28 cellular contexts compared by ENCODE assay signal in the genomic region with DNA sequence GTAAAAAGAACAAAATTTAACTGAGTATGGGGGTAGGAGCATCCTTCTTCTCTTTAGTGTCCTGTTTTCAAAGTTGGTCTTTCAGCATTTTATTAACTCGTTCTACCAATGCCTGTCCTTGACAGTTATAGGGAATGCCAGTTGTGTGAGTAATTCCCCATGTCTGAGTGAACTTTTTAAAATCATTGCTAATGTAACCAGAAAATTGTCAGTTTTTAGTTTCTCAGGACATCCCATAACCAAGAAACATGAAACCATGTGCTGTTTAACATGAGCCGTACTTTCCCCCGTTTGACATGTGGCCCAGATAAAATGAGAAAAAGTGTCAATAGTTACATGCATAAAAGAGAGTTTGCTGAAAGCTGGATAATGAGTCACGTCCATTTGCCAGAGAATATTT.
DNase-seq lines count a peak whose midpoint lies in the region; ATAC-seq and TF ChIP-seq lines count a peak whose summit lies in the region.
"Had no signal": no experiment of that assay in that cellular context is flagged by ENCODE, and none has a peak within 500 bp of the region (broad histone marks: within the 10 kb centered on the region; RNA-seq: fewer than 3 reads in every experiment).

No MANE protein-coding gene starts in this region.

- DNase-seq in ELR (ENCODE audit: low read depth) (peak; percentile 50), PC-3 (peak; percentile 4), astrocyte of the hippocampus (ENCODE audit: low read depth, low spot score) (peak; percentile 16), skeletal muscle cell (ENCODE audit: low read depth) (peak; percentile 9), omental fat pad (ENCODE audit: low spot score) (no peak), 8988T (no peak), neuronal stem cell (ENCODE audit: low spot score) (no peak)
- DNase-seq: activated CD4-positive, alpha-beta T cell treated with anti-CD3 and anti-CD28 coated beads for 4 hours; activated CD8-positive, alpha-beta T cell treated with anti-CD3 and anti-CD28 coated beads, Interleukin-2, amount 10 ng/mL, durations not matched to agents 7 days and 5 days; body of pancreas; CD4-positive, CD25-positive, alpha-beta regulatory T cell; erythroblast; foreskin melanocyte; heart left ventricle; KG1; MM.1S; naive B cell; NCI-H1417; NCI-H2081 treated with DMSO at 0.1 percent for 48 hours; NCI-H226; NCI-H69; SIG-M5; stimulated activated naive CD4-positive, alpha-beta T cell treated with Interleukin-2 at 50 U/mL for 16 hours; SW 1271; T-helper 9 cell; upper lobe of right lung; WERI-Rb-1 had no signal

- WGBS in neuronal stem cell (ENCODE audit: extremely low coverage in 2 of 2, insufficient read length in 2 of 2, insufficient replicate concordance in 1 of 2), 2 donors, result no CpG with 5 or more reads among the region's 4 CpGs

- H2AFZ ChIP-seq in PC-3 (ENCODE audit: low read length) (no peak overlapping the region), neuronal stem cell (ENCODE audit: low read length) (no peak overlapping the region)

- no peaks in the 10 kb centered on the region for H3K27me3 ChIP-seq in PC-3 (ENCODE audit: low read length)
- peaks cover 0 to 11% (median 0%) of the 10 kb centered on the region in 3 experiments for H3K27me3 ChIP-seq in neuronal stem cell (ENCODE audit: control insufficient read depth in 3 of 3, insufficient read depth in 3 of 3, low read depth in 1 of 3, low read length in 3 of 3)
- H3K27me3 ChIP-seq: body of pancreas, upper lobe of right lung had no signal

- H3K4me2 ChIP-seq in PC-3 (ENCODE audit: low read length), result no peak overlapping the region
- no peak overlapping the region for H3K4me2 ChIP-seq in neuronal stem cell (ENCODE audit: insufficient read depth, low read length, poor library complexity, severe bottlenecking)

- no peaks in the 10 kb centered on the region for H3K36me3 ChIP-seq in PC-3 (ENCODE audit: low read depth, low read length)
- no peaks in the 10 kb centered on the region for H3K36me3 ChIP-seq in neuronal stem cell (replicated peaks in 1 of 2; ENCODE audit: control insufficient read depth in 2 of 2, insufficient read depth in 2 of 2, low read length in 2 of 2)
- H3K36me3 ChIP-seq: heart left ventricle, upper lobe of right lung, WERI-Rb-1 had no signal

- intact Hi-C loops in PC-3 (cut with micrococcal nuclease), result no loop called here

- no peak for ATAC-seq in PC-3
- no peak for ATAC-seq in omental fat pad (ENCODE audit: low FRiP score)
- ATAC-seq: activated CD8-positive, alpha-beta T cell treated with anti-CD3 and anti-CD28 coated beads, Interleukin-2, amount 10 ng/mL, durations not matched to agents 7 days and 5 days; body of pancreas; heart left ventricle had no signal

- CTCF ChIA-PET in PC-3 (lab: Charles Lee), result no interaction called here

- H3K9me3 ChIP-seq in PC-3 (ENCODE audit: low read length) (no peaks in the 10 kb centered on the region), neuronal stem cell (replicated peaks in 1 of 2; ENCODE audit: control insufficient read depth in 2 of 2, insufficient read depth in 1 of 2, low read depth in 1 of 2, low read length in 2 of 2) (no peaks in the 10 kb centered on the region)
- H3K9me3 ChIP-seq: body of pancreas, heart left ventricle, upper lobe of right lung had no signal

- POLR2A ChIA-PET in PC-3 (lab: Charles Lee; ENCODE audit: unreplicated experiment), result no interaction called here

- no peaks in the 10 kb centered on the region for H3F3A ChIP-seq in PC-3 (ENCODE audit: low read length, unreplicated experiment)

- no peaks in the 10 kb centered on the region for H4K20me1 ChIP-seq in PC-3 (ENCODE audit: low read length)

- no peak overlapping the region for H2BK120ac ChIP-seq in neuronal stem cell (ENCODE audit: low read depth, low read length)

- no peak overlapping the region for H4K91ac ChIP-seq in neuronal stem cell (ENCODE audit: low read depth, low read length, poor library complexity)

- no peak overlapping the region for H3K18ac ChIP-seq in neuronal stem cell (ENCODE audit: low read length)

- no peak overlapping the region for H3K14ac ChIP-seq in neuronal stem cell (ENCODE audit: low read length)

- no peak overlapping the region for H2BK12ac ChIP-seq in neuronal stem cell (ENCODE audit: low read length)

- BruUV-seq in PC-3 (replicated peaks; lab: Mats Ljungman, UMichigan), result no TSS peak

- no peak overlapping the region for H3K9ac ChIP-seq in PC-3 (ENCODE audit: low read length)
- H3K9ac ChIP-seq in neuronal stem cell (ENCODE audit: low read depth, low read length, poor library complexity), result no peak overlapping the region

- H3K27ac ChIP-seq in PC-3 (ENCODE audit: low read length) (no peak overlapping the region), neuronal stem cell (replicated peaks; ENCODE audit: low read length) (no peak overlapping the region)
- H3K27ac ChIP-seq: body of pancreas, heart left ventricle, skin epidermis, upper lobe of right lung, WERI-Rb-1 had no signal

- TF ChIP-seq CTCF in PC-3 (conservative IDR thresholded peaks at IDR 0.05; ENCODE audit: low read depth, low read length) (no peak), omental fat pad (IDR thresholded peaks at IDR 0.05) (no peak)

- no peak overlapping the region for H3K4ac ChIP-seq in neuronal stem cell (ENCODE audit: low read length)

- H2AK5ac ChIP-seq in neuronal stem cell (ENCODE audit: low read depth, low read length), result no peak overlapping the region

- H3K79me1 ChIP-seq in neuronal stem cell (ENCODE audit: low read depth, low read length), result no peaks in the 10 kb centered on the region

- H2BK15ac ChIP-seq in neuronal stem cell (ENCODE audit: low read length), result no peak overlapping the region

- no peak overlapping the region for H3K23ac ChIP-seq in neuronal stem cell (ENCODE audit: low read depth, low read length, poor library complexity)

- no peak overlapping the region for H4K8ac ChIP-seq in neuronal stem cell (ENCODE audit: low read depth, low read length)

- H3K79me2 ChIP-seq in PC-3 (ENCODE audit: low read length), result no peaks in the 10 kb centered on the region

- no peak overlapping the region for H2BK5ac ChIP-seq in neuronal stem cell (ENCODE audit: low read length)

- H3K9me2 ChIP-seq in PC-3 (replicated peaks; ENCODE audit: low read length), result no peaks in the 10 kb centered on the region

- no peak overlapping the region for H3K4me3 ChIP-seq in PC-3 (ENCODE audit: low read length)
- no peak overlapping the region for H3K4me3 ChIP-seq in skeletal muscle cell (ENCODE audit: low read depth, low read length)
- no peak overlapping the region for H3K4me3 ChIP-seq in neuronal stem cell (ENCODE audit: low read length in 2 of 2)
- H3K4me3 ChIP-seq: body of pancreas, heart left ventricle, skin epidermis, upper lobe of right lung had no signal

- H3K4me1 ChIP-seq in PC-3 (ENCODE audit: insufficient read depth, low read length), result peaks cover 15% of the 10 kb centered on the region; the same call in 1 of the 2 replicates
- H3K4me1 ChIP-seq in neuronal stem cell (ENCODE audit: control insufficient read depth in 2 of 2, insufficient read depth in 1 of 2, low read depth in 1 of 2, low read length in 2 of 2), result no peaks in the 10 kb centered on the region
- H3K4me1 ChIP-seq: body of pancreas, upper lobe of right lung had no signal

Comparison
In these comparisons a context has a peak if more than half of its experiments do, and no peak if none do; other contexts are left out.
1. DNase-seq: peak in ELR (single experiment), PC-3 (single experiment), astrocyte of the hippocampus (single experiment) and skeletal muscle cell (single experiment); none in omental fat pad (single experiment), 8988T (single experiment) and neuronal stem cell (single experiment).